Comparison of ENCODE assay signal across 1 cellular context in the genomic region with DNA sequence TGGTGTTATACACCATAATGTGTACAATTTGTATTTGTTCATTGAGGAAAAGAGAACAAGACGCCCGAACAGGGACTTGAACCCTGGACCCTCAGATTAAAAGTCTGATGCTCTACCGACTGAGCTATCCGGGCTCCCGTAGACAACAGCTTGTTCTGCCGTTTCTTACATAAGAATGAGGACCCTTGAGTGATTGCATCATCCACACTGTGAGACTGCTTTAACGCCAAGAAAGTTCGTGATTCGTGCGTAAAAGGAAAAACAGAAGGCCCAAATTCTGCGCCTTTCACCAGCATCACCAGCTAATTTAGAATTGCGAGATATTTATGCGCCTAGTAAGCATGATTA.
A peak's percentile ranks its signal among the peaks of the same experiment; 100 is the strongest.
TF ChIP-seq lines count a peak whose summit lies in the region.

No MANE protein-coding gene starts in this region.

TF ChIP-seq in K562, 482 proteins besides CTCF, POLR2A, EP300 and RAD21 (continued from another document and continues in another):
- TF ChIP-seq, protein P1, sequence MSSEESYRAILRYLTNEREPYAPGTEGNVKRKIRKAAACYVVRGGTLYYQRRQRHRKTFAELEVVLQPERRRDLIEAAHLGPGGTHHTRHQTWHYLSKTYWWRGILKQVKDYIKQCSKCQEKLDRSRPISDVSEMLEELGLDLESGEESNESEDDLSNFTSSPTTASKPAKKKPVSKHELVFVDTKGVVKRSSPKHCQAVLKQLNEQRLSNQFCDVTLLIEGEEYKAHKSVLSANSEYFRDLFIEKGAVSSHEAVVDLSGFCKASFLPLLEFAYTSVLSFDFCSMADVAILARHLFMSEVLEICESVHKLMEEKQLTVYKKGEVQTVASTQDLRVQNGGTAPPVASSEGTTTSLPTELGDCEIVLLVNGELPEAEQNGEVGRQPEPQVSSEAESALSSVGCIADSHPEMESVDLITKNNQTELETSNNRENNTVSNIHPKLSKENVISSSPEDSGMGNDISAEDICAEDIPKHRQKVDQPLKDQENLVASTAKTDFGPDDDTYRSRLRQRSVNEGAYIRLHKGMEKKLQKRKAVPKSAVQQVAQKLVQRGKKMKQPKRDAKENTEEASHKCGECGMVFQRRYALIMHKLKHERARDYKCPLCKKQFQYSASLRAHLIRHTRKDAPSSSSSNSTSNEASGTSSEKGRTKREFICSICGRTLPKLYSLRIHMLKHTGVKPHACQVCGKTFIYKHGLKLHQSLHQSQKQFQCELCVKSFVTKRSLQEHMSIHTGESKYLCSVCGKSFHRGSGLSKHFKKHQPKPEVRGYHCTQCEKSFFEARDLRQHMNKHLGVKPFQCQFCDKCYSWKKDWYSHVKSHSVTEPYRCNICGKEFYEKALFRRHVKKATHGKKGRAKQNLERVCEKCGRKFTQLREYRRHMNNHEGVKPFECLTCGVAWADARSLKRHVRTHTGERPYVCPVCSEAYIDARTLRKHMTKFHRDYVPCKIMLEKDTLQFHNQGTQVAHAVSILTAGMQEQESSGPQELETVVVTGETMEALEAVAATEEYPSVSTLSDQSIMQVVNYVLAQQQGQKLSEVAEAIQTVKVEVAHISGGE (CRISPR knock-in tag; IDR thresholded peaks at IDR 0.05): peak in 1 of 3 experiments; percentile 37; a peak in 1 of 6 replicates
- TF ChIP-seq ZNF764 (CRISPR knock-in tag; IDR thresholded peaks at IDR 0.05; ENCODE audit: low read depth) (peak; percentile 73; the same call in 1 of the 2 replicates), ARID4B (CRISPR knock-in tag; IDR thresholded peaks at IDR 0.05) (peak; percentile 61), ZNF197 (CRISPR knock-in tag; IDR thresholded peaks at IDR 0.05; ENCODE audit: low read depth) (0 out of 2 replicates have a peak, but pooled peaks have one; percentile 38), MNT (conservative IDR thresholded peaks at IDR 0.05) (peak; percentile 52 to 67), POLR3A (IDR thresholded peaks at IDR 0.05; ENCODE audit: borderline replicate concordance, extremely low read depth, insufficient read depth, insufficient read length) (peak; percentile 87), CCNT2 (IDR thresholded peaks at IDR 0.05; ENCODE audit: borderline replicate concordance, extremely low read depth, insufficient read length, low read depth, low read length) (no peak), TBL1XR1 (IDR thresholded peaks at IDR 0.05; ENCODE audit: low read length in 2 of 2) (peak in 1 of 2 experiments; percentile 95; a peak in 3 of 4 replicates), ZNF407 (IDR thresholded peaks at IDR 0.05; ENCODE audit: low read depth) (peak; percentile 92), GATAD2B (IDR thresholded peaks at IDR 0.05; ENCODE audit: borderline replicate concordance) (peak; percentile 71), ZFX (CRISPR knock-in tag; IDR thresholded peaks at IDR 0.05) (peak; percentile 79), ZNF79 (CRISPR knock-in tag; IDR thresholded peaks at IDR 0.05; ENCODE audit: low read depth) (peak; percentile 73; the same call in 1 of the 2 replicates), NFE2 (IDR thresholded peaks at IDR 0.05; ENCODE audit: low read depth) (0 out of 2 replicates have a peak, but pooled peaks have one; percentile 3), CHCHD3 (CRISPR knock-in tag; IDR thresholded peaks at IDR 0.05) (0 out of 2 replicates have a peak, but pooled peaks have one; percentile 4), NBN (IDR thresholded peaks at IDR 0.05; ENCODE audit: low read depth) (peak; percentile 28), ZNF644 (tag; IDR thresholded peaks at IDR 0.05; ENCODE audit: low read depth) (peak; percentile 36; the same call in 1 of the 2 replicates), HDAC2 (IDR thresholded peaks at IDR 0.05) (peak; percentile 15; the same call in 1 of the 2 replicates), TAF9B (IDR thresholded peaks at IDR 0.05; ENCODE audit: partially characterized antibody) (peak; percentile 43), ATF1 (CRISPR knock-in tag; IDR thresholded peaks at IDR 0.05) (no peak), ATF1 (tag; IDR thresholded peaks at IDR 0.05) (peak; percentile 92), ESRRA (IDR thresholded peaks at IDR 0.05; ENCODE audit: borderline replicate concordance, low read depth) (no peak; the same call in 1 of the 2 replicates), HDAC8 (tag; IDR thresholded peaks at IDR 0.05) (no peak), PML (IDR thresholded peaks at IDR 0.05; ENCODE audit: low read length) (0 out of 2 replicates have a peak, but pooled peaks have one; percentile 4), SMC3 (conservative IDR thresholded peaks at IDR 0.05; ENCODE audit: insufficient read depth, low read depth, low read length) (no peak), KDM2B (CRISPR knock-in tag; IDR thresholded peaks at IDR 0.05) (peak; percentile 95; the same call in 1 of the 2 replicates), ZBTB7A (IDR thresholded peaks at IDR 0.05; ENCODE audit: borderline replicate concordance, control insufficient read depth, low read depth, low read length) (peak; percentile 42; the same call in 1 of the 2 replicates), KAT2B (IDR thresholded peaks at IDR 0.05; ENCODE audit: low read depth, low read length) (no peak), TOE1 (IDR thresholded peaks at IDR 0.05; ENCODE audit: borderline replicate concordance) (no peak), TOE1 (CRISPR knock-in tag; IDR thresholded peaks at IDR 0.05; ENCODE audit: borderline replicate concordance, low read depth) (no peak), SMAD3 (CRISPR knock-in tag; conservative IDR thresholded peaks at IDR 0.05) (peak; percentile 36; the same call in 1 of the 2 replicates), NFIC (IDR thresholded peaks at IDR 0.05) (peak; percentile 77), POLR2B (IDR thresholded peaks at IDR 0.05; ENCODE audit: low read depth, partially characterized antibody) (no peak), TAF7 (tag; IDR thresholded peaks at IDR 0.05) (no peak), IFI16 (CRISPR knock-in tag; IDR thresholded peaks at IDR 0.05) (no peak), ZBTB1 (CRISPR knock-in tag; IDR thresholded peaks at IDR 0.05; ENCODE audit: borderline replicate concordance, low read depth) (no peak), FOXP1 (CRISPR knock-in tag; IDR thresholded peaks at IDR 0.05) (peak; percentile 8; the same call in 1 of the 2 replicates), GTF2A2 (tag; IDR thresholded peaks at IDR 0.05) (no peak), POLR3G (IDR thresholded peaks at IDR 0.05; ENCODE audit: extremely low read depth, insufficient read length, insufficient replicate concordance) (peak; percentile 65)
- TF ChIP-seq, protein P2, sequence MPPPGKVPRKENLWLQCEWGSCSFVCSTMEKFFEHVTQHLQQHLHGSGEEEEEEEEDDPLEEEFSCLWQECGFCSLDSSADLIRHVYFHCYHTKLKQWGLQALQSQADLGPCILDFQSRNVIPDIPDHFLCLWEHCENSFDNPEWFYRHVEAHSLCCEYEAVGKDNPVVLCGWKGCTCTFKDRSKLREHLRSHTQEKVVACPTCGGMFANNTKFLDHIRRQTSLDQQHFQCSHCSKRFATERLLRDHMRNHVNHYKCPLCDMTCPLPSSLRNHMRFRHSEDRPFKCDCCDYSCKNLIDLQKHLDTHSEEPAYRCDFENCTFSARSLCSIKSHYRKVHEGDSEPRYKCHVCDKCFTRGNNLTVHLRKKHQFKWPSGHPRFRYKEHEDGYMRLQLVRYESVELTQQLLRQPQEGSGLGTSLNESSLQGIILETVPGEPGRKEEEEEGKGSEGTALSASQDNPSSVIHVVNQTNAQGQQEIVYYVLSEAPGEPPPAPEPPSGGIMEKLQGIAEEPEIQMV (tag; conservative IDR thresholded peaks at IDR 0.05; ENCODE audit: low read depth): no peak
- TF ChIP-seq, protein P3, sequence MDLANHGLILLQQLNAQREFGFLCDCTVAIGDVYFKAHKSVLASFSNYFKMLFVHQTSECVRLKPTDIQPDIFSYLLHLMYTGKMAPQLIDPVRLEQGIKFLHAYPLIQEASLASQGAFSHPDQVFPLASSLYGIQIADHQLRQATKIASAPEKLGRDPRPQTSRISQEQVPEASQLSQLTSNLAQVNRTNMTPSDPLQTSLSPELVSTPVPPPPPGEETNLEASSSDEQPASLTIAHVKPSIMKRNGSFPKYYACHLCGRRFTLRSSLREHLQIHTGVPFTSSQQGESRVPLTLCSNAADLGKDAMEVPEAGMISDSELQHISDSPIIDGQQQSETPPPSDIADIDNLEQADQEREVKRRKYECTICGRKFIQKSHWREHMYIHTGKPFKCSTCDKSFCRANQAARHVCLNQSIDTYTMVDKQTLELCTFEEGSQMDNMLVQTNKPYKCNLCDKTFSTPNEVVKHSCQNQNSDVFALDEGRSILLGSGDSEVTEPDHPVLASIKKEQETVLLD (IDR thresholded peaks at IDR 0.05): peak; percentile 17; the same call in 1 of the 2 replicates
